1 cellular context compared by ENCODE assay signal in the genomic region with DNA sequence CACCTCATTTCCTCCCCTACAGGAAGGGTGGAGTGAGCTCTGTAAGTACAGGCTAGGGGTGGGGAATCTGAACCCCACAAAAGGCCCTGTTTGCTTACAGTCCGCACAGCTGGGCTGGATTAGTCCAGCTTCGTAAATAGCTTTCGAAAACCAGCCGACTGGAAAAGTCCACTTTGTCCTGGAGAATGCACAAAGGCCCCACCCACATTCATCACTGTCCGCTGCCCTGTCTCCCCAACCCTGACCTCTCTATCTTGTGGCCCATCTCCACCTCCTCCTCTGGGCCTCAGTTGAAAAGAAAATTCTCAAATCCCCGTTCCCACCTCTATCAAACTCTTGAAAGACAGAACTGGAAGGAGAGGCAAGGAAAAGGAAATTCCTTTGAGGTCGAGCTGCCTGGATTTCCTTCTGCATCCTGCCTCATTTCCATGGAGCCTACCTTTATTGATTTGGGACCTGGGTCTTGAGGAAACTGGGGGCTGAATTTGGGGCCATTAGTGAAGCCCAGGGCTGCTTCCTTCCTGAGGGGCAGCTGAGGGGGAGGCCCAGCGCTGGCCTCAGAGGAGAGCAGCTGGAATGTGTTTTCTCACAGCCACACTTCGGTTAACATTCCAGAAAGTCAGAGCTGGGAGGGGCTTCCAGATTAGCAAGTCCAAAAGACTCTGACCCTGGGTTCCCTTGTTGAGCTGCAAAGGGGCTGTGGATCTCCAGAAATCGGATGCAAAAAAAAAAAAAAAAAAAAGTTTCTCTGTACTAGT.
TF ChIP-seq lines count a peak whose summit lies in the region.

No MANE protein-coding gene starts in this region.

TF ChIP-seq in HepG2, 621 proteins besides CTCF, POLR2A, EP300 and RAD21 (continued from another document and continues in another):
- TF ChIP-seq CREB1 (IDR thresholded peaks at IDR 0.05) (no peak), CREB1 (CRISPR knock-in tag; IDR thresholded peaks at IDR 0.05) (no peak), TARDBP (CRISPR knock-in tag; IDR thresholded peaks at IDR 0.05) (peak; percentile 46; the same call in 1 of the 2 replicates), MLLT10 (CRISPR knock-in tag; IDR thresholded peaks at IDR 0.05) (no peak), ZNF772 (CRISPR knock-in tag; IDR thresholded peaks at IDR 0.05) (no peak), PITX1 (CRISPR knock-in tag; IDR thresholded peaks at IDR 0.05) (peak; percentile 95), ZNF232 (CRISPR knock-in tag; IDR thresholded peaks at IDR 0.05; ENCODE audit: borderline replicate concordance) (no peak), TAF1 (CRISPR knock-in tag; IDR thresholded peaks at IDR 0.05) (no peak), HDAC6 (IDR thresholded peaks at IDR 0.05; ENCODE audit: low read depth, low read length) (no peak), ZNF354B (CRISPR knock-in tag; IDR thresholded peaks at IDR 0.05) (0 out of 2 replicates have a peak, but pooled peaks have one; percentile 58), IRX3 (CRISPR knock-in tag; IDR thresholded peaks at IDR 0.05; ENCODE audit: borderline replicate concordance, low read depth) (peak; percentile 68; the same call in 1 of the 2 replicates), RARA (CRISPR knock-in tag; IDR thresholded peaks at IDR 0.05) (peak; percentile 43; the same call in 1 of the 2 replicates), ZNF264 (CRISPR knock-in tag; IDR thresholded peaks at IDR 0.05) (no peak; the same call in 1 of the 2 replicates), TCF7 (IDR thresholded peaks at IDR 0.05; ENCODE audit: low read depth) (peak; percentile 29; the same call in 1 of the 2 replicates), DNMT3B (CRISPR knock-in tag; conservative IDR thresholded peaks at IDR 0.05) (0 out of 2 replicates have a peak, but pooled peaks have one; percentile 34), PHF20 (CRISPR knock-in tag; IDR thresholded peaks at IDR 0.05) (no peak), ZNF776 (CRISPR knock-in tag; IDR thresholded peaks at IDR 0.05) (no peak), HOXD1 (CRISPR knock-in tag; IDR thresholded peaks at IDR 0.05) (peak; percentile 20; the same call in 1 of the 2 replicates), FOXO1 (CRISPR knock-in tag; IDR thresholded peaks at IDR 0.05) (peak; percentile 89), ZC3H4 (CRISPR knock-in tag; IDR thresholded peaks at IDR 0.05; ENCODE audit: borderline replicate concordance) (no peak), CBX1 (IDR thresholded peaks at IDR 0.05; ENCODE audit: low read depth) (peak; percentile 16), ZNF253 (CRISPR knock-in tag; IDR thresholded peaks at IDR 0.05; ENCODE audit: borderline replicate concordance) (no peak), ESRRA (CRISPR knock-in tag; IDR thresholded peaks at IDR 0.05; ENCODE audit: low read depth) (peak; percentile 16; the same call in 1 of the 2 replicates), POLR2G (IDR thresholded peaks at IDR 0.05; ENCODE audit: low read depth, low read length) (peak; percentile 46; the same call in 1 of the 2 replicates), ZNF234 (CRISPR knock-in tag; conservative IDR thresholded peaks at IDR 0.05) (no peak), ZNF552 (CRISPR knock-in tag; IDR thresholded peaks at IDR 0.05; ENCODE audit: borderline replicate concordance) (no peak), CHD2 (IDR thresholded peaks at IDR 0.05; ENCODE audit: low read depth, low read length) (no peak), MEIS1 (CRISPR knock-in tag; IDR thresholded peaks at IDR 0.05; ENCODE audit: borderline replicate concordance) (peak; percentile 38; the same call in 1 of the 2 replicates), ATAD3A (CRISPR knock-in tag; IDR thresholded peaks at IDR 0.05) (no peak), RXRB (CRISPR knock-in tag; IDR thresholded peaks at IDR 0.05; ENCODE audit: borderline replicate concordance) (0 out of 2 replicates have a peak, but pooled peaks have one; percentile 8), DMAP1 (CRISPR knock-in tag; IDR thresholded peaks at IDR 0.05) (no peak; the same call in 1 of the 2 replicates), ZNF3 (CRISPR knock-in tag; IDR thresholded peaks at IDR 0.05) (no peak)
- TF ChIP-seq, protein P1, sequence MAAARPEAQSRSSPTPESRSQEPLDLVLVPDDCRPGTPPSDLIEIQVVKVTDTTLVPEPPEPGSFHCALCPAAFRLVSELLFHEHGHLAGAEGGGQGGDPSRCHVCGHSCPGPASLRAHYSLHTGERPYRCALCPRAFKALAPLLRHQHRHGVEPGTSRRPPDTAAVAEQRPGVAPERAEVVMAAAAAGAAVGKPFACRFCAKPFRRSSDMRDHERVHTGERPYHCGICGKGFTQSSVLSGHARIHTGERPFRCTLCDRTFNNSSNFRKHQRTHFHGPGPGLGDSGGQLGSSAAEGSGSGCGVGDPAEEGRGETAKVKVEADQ (CRISPR knock-in tag; IDR thresholded peaks at IDR 0.05; ENCODE audit: borderline replicate concordance), result no peak
- TF ChIP-seq, protein P2, sequence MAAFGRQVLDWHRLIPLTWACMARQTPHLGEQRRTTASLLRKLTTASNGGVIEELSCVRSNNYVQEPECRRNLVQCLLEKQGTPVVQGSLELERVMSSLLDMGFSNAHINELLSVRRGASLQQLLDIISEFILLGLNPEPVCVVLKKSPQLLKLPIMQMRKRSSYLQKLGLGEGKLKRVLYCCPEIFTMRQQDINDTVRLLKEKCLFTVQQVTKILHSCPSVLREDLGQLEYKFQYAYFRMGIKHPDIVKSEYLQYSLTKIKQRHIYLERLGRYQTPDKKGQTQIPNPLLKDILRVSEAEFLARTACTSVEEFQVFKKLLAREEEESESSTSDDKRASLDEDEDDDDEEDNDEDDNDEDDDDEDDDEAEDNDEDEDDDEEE (CRISPR knock-in tag; IDR thresholded peaks at IDR 0.05), result no peak
- TF ChIP-seq, protein P3, sequence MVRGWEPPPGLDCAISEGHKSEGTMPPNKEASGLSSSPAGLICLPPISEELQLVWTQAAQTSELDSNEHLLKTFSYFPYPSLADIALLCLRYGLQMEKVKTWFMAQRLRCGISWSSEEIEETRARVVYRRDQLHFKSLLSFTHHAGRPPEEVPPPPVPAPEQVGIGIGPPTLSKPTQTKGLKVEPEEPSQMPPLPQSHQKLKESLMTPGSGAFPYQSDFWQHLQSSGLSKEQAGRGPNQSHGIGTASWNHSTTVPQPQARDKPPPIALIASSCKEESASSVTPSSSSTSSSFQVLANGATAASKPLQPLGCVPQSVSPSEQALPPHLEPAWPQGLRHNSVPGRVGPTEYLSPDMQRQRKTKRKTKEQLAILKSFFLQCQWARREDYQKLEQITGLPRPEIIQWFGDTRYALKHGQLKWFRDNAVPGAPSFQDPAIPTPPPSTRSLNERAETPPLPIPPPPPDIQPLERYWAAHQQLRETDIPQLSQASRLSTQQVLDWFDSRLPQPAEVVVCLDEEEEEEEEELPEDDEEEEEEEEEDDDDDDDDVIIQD (CRISPR knock-in tag; IDR thresholded peaks at IDR 0.05; ENCODE audit: low read depth), result 0 out of 2 replicates have a peak, but pooled peaks have one; percentile 12
- TF ChIP-seq, protein P4, sequence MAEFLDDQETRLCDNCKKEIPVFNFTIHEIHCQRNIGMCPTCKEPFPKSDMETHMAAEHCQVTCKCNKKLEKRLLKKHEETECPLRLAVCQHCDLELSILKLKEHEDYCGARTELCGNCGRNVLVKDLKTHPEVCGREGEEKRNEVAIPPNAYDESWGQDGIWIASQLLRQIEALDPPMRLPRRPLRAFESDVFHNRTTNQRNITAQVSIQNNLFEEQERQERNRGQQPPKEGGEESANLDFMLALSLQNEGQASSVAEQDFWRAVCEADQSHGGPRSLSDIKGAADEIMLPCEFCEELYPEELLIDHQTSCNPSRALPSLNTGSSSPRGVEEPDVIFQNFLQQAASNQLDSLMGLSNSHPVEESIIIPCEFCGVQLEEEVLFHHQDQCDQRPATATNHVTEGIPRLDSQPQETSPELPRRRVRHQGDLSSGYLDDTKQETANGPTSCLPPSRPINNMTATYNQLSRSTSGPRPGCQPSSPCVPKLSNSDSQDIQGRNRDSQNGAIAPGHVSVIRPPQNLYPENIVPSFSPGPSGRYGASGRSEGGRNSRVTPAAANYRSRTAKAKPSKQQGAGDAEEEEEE (CRISPR knock-in tag; IDR thresholded peaks at IDR 0.05; ENCODE audit: borderline replicate concordance), result no peak
- TF ChIP-seq, protein P5, sequence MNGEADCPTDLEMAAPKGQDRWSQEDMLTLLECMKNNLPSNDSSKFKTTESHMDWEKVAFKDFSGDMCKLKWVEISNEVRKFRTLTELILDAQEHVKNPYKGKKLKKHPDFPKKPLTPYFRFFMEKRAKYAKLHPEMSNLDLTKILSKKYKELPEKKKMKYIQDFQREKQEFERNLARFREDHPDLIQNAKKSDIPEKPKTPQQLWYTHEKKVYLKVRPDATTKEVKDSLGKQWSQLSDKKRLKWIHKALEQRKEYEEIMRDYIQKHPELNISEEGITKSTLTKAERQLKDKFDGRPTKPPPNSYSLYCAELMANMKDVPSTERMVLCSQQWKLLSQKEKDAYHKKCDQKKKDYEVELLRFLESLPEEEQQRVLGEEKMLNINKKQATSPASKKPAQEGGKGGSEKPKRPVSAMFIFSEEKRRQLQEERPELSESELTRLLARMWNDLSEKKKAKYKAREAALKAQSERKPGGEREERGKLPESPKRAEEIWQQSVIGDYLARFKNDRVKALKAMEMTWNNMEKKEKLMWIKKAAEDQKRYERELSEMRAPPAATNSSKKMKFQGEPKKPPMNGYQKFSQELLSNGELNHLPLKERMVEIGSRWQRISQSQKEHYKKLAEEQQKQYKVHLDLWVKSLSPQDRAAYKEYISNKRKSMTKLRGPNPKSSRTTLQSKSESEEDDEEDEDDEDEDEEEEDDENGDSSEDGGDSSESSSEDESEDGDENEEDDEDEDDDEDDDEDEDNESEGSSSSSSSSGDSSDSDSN (CRISPR knock-in tag; IDR thresholded peaks at IDR 0.05), result no peak; the same call in 1 of the 2 replicates
- TF ChIP-seq, protein P6, sequence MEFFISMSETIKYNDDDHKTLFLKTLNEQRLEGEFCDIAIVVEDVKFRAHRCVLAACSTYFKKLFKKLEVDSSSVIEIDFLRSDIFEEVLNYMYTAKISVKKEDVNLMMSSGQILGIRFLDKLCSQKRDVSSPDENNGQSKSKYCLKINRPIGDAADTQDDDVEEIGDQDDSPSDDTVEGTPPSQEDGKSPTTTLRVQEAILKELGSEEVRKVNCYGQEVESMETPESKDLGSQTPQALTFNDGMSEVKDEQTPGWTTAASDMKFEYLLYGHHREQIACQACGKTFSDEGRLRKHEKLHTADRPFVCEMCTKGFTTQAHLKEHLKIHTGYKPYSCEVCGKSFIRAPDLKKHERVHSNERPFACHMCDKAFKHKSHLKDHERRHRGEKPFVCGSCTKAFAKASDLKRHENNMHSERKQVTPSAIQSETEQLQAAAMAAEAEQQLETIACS (CRISPR knock-in tag; IDR thresholded peaks at IDR 0.05), result no peak
- TF ChIP-seq, protein P7, sequence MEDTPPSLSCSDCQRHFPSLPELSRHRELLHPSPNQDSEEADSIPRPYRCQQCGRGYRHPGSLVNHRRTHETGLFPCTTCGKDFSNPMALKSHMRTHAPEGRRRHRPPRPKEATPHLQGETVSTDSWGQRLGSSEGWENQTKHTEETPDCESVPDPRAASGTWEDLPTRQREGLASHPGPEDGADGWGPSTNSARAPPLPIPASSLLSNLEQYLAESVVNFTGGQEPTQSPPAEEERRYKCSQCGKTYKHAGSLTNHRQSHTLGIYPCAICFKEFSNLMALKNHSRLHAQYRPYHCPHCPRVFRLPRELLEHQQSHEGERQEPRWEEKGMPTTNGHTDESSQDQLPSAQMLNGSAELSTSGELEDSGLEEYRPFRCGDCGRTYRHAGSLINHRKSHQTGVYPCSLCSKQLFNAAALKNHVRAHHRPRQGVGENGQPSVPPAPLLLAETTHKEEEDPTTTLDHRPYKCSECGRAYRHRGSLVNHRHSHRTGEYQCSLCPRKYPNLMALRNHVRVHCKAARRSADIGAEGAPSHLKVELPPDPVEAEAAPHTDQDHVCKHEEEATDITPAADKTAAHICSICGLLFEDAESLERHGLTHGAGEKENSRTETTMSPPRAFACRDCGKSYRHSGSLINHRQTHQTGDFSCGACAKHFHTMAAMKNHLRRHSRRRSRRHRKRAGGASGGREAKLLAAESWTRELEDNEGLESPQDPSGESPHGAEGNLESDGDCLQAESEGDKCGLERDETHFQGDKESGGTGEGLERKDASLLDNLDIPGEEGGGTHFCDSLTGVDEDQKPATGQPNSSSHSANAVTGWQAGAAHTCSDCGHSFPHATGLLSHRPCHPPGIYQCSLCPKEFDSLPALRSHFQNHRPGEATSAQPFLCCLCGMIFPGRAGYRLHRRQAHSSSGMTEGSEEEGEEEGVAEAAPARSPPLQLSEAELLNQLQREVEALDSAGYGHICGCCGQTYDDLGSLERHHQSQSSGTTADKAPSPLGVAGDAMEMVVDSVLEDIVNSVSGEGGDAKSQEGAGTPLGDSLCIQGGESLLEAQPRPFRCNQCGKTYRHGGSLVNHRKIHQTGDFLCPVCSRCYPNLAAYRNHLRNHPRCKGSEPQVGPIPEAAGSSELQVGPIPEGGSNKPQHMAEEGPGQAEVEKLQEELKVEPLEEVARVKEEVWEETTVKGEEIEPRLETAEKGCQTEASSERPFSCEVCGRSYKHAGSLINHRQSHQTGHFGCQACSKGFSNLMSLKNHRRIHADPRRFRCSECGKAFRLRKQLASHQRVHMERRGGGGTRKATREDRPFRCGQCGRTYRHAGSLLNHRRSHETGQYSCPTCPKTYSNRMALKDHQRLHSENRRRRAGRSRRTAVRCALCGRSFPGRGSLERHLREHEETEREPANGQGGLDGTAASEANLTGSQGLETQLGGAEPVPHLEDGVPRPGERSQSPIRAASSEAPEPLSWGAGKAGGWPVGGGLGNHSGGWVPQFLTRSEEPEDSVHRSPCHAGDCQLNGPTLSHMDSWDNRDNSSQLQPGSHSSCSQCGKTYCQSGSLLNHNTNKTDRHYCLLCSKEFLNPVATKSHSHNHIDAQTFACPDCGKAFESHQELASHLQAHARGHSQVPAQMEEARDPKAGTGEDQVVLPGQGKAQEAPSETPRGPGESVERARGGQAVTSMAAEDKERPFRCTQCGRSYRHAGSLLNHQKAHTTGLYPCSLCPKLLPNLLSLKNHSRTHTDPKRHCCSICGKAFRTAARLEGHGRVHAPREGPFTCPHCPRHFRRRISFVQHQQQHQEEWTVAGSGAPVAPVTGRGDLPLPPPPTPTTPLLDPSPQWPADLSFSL (CRISPR knock-in tag; IDR thresholded peaks at IDR 0.05), result no peak
- TF ChIP-seq, protein P8, sequence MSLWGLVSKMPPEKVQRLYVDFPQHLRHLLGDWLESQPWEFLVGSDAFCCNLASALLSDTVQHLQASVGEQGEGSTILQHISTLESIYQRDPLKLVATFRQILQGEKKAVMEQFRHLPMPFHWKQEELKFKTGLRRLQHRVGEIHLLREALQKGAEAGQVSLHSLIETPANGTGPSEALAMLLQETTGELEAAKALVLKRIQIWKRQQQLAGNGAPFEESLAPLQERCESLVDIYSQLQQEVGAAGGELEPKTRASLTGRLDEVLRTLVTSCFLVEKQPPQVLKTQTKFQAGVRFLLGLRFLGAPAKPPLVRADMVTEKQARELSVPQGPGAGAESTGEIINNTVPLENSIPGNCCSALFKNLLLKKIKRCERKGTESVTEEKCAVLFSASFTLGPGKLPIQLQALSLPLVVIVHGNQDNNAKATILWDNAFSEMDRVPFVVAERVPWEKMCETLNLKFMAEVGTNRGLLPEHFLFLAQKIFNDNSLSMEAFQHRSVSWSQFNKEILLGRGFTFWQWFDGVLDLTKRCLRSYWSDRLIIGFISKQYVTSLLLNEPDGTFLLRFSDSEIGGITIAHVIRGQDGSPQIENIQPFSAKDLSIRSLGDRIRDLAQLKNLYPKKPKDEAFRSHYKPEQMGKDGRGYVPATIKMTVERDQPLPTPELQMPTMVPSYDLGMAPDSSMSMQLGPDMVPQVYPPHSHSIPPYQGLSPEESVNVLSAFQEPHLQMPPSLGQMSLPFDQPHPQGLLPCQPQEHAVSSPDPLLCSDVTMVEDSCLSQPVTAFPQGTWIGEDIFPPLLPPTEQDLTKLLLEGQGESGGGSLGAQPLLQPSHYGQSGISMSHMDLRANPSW (CRISPR knock-in tag; IDR thresholded peaks at IDR 0.05; ENCODE audit: borderline replicate concordance), result no peak
